1 cellular context compared by ENCODE assay signal in the genomic region with DNA sequence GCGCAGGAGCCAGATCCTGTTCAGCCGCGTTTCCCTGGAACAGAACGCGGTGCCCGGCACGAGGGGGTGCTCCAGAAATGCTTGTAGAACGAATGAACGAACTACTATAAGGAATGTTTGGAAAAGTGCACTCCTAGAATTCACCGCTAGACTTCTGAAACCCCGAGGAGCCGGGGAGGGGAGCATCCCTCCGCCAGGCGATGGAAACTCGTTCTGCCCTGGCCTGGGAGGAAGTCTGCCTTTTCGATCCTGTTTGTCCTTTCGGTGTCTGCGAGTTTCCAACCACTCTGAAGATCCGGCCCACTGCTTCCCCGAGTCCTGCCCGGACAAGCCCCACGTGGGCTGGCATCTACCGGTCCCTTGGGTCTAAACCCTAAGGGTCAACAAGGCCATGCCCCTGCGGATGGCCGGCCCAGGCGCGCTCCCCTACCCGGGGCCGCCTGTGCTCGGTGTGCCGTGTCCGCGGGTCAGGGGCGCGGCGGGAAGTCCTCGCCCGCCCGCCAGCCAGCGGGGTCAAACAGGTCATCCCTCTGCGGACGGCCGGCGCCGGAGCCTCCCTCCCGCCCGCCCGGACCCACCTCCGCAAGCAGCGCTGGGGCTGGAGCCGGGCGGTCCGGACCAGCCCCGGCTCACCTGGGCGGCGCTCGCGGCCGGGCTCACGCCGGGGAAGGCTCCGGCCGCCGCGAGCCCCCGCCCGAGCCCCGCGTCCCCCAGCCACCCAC.
TF ChIP-seq lines count a peak whose summit lies in the region.

No MANE protein-coding gene starts in this region.

TF ChIP-seq in HepG2, 621 proteins besides CTCF, POLR2A, EP300 and RAD21 (continued from another document and continues in another):
- TF ChIP-seq FUBP1 (CRISPR knock-in tag; IDR thresholded peaks at IDR 0.05; ENCODE audit: borderline replicate concordance): no peak
- TF ChIP-seq FOXJ3 (CRISPR knock-in tag; IDR thresholded peaks at IDR 0.05; ENCODE audit: borderline replicate concordance): no peak
- 0 out of 2 replicates have a peak, but pooled peaks have one; percentile 44 for TF ChIP-seq DMAP1 (CRISPR knock-in tag; IDR thresholded peaks at IDR 0.05)
- TF ChIP-seq CHCHD3 (CRISPR knock-in tag; IDR thresholded peaks at IDR 0.05): 0 out of 2 replicates have a peak, but pooled peaks have one; percentile 41
- peak; percentile 30 for TF ChIP-seq ZNF883 (CRISPR knock-in tag; IDR thresholded peaks at IDR 0.05; ENCODE audit: not compliant biosample characterization)
- TF ChIP-seq, protein P1, sequence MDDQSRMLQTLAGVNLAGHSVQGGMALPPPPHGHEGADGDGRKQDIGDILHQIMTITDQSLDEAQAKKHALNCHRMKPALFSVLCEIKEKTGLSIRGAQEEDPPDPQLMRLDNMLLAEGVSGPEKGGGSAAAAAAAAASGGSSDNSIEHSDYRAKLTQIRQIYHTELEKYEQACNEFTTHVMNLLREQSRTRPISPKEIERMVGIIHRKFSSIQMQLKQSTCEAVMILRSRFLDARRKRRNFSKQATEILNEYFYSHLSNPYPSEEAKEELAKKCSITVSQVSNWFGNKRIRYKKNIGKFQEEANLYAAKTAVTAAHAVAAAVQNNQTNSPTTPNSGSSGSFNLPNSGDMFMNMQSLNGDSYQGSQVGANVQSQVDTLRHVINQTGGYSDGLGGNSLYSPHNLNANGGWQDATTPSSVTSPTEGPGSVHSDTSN (CRISPR knock-in tag; IDR thresholded peaks at IDR 0.05; ENCODE audit: borderline replicate concordance): 0 out of 2 replicates have a peak, but pooled peaks have one; percentile 51
- TF ChIP-seq MXD1 (CRISPR knock-in tag; IDR thresholded peaks at IDR 0.05): peak; percentile 54
- no peak; the same call in 1 of the 2 replicates for TF ChIP-seq ZBTB25 (CRISPR knock-in tag; IDR thresholded peaks at IDR 0.05)
- TF ChIP-seq ZNF260 (CRISPR knock-in tag; IDR thresholded peaks at IDR 0.05; ENCODE audit: borderline replicate concordance, low read depth): no peak
- no peak for TF ChIP-seq FOSL2 (CRISPR knock-in tag; IDR thresholded peaks at IDR 0.05)
- TF ChIP-seq GABPB1 (CRISPR knock-in tag; IDR thresholded peaks at IDR 0.05): peak; percentile 31; the same call in 1 of the 2 replicates
- TF ChIP-seq, protein P2, sequence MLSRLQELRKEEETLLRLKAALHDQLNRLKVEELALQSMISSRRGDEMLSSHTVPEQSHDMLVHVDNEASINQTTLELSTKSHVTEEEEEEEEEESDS (CRISPR knock-in tag; IDR thresholded peaks at IDR 0.05; ENCODE audit: borderline replicate concordance): no peak
- no peak; the same call in 1 of the 2 replicates for TF ChIP-seq NCOA2 (CRISPR knock-in tag; IDR thresholded peaks at IDR 0.05)
- TF ChIP-seq ZNF17 (CRISPR knock-in tag; IDR thresholded peaks at IDR 0.05): no peak
- TF ChIP-seq, protein P3, sequence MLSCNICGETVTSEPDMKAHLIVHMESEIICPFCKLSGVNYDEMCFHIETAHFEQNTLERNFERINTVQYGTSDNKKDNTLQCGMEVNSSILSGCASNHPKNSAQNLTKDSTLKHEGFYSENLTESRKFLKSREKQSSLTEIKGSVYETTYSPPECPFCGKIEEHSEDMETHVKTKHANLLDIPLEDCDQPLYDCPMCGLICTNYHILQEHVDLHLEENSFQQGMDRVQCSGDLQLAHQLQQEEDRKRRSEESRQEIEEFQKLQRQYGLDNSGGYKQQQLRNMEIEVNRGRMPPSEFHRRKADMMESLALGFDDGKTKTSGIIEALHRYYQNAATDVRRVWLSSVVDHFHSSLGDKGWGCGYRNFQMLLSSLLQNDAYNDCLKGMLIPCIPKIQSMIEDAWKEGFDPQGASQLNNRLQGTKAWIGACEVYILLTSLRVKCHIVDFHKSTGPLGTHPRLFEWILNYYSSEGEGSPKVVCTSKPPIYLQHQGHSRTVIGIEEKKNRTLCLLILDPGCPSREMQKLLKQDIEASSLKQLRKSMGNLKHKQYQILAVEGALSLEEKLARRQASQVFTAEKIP (CRISPR knock-in tag; IDR thresholded peaks at IDR 0.05; ENCODE audit: borderline replicate concordance): no peak
- no peak for TF ChIP-seq CBX5 (CRISPR knock-in tag; IDR thresholded peaks at IDR 0.05; ENCODE audit: borderline replicate concordance)
- TF ChIP-seq ZMYM4 (CRISPR knock-in tag; IDR thresholded peaks at IDR 0.05): no peak
- TF ChIP-seq ZNF749 (CRISPR knock-in tag; IDR thresholded peaks at IDR 0.05; ENCODE audit: borderline replicate concordance): no peak
- TF ChIP-seq HDAC2 (CRISPR knock-in tag; IDR thresholded peaks at IDR 0.05): peak; percentile 54; the same call in 1 of the 2 replicates
- peak; percentile 56; the same call in 1 of the 2 replicates for TF ChIP-seq ARNT2 (CRISPR knock-in tag; IDR thresholded peaks at IDR 0.05; ENCODE audit: low read depth)
- TF ChIP-seq, protein P4, sequence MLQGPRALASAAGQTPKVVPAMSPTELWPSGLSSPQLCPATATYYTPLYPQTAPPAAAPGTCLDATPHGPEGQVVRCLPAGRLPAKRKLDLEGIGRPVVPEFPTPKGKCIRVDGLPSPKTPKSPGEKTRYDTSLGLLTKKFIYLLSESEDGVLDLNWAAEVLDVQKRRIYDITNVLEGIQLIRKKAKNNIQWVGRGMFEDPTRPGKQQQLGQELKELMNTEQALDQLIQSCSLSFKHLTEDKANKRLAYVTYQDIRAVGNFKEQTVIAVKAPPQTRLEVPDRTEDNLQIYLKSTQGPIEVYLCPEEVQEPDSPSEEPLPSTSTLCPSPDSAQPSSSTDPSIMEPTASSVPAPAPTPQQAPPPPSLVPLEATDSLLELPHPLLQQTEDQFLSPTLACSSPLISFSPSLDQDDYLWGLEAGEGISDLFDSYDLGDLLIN (CRISPR knock-in tag; IDR thresholded peaks at IDR 0.05; ENCODE audit: borderline replicate concordance): no peak
- no peak for TF ChIP-seq ADNP (CRISPR knock-in tag; IDR thresholded peaks at IDR 0.05)
- 0 out of 2 replicates have a peak, but pooled peaks have one; percentile 23 for TF ChIP-seq ZNF234 (CRISPR knock-in tag; conservative IDR thresholded peaks at IDR 0.05)
- no peak for TF ChIP-seq ZNF589 (CRISPR knock-in tag; conservative IDR thresholded peaks at IDR 0.05)
- TF ChIP-seq ZFP90 (CRISPR knock-in tag; IDR thresholded peaks at IDR 0.05; ENCODE audit: borderline replicate concordance): no peak
- no peak for TF ChIP-seq ZFP36L2 (CRISPR knock-in tag; IDR thresholded peaks at IDR 0.05)
- TF ChIP-seq, protein P5, sequence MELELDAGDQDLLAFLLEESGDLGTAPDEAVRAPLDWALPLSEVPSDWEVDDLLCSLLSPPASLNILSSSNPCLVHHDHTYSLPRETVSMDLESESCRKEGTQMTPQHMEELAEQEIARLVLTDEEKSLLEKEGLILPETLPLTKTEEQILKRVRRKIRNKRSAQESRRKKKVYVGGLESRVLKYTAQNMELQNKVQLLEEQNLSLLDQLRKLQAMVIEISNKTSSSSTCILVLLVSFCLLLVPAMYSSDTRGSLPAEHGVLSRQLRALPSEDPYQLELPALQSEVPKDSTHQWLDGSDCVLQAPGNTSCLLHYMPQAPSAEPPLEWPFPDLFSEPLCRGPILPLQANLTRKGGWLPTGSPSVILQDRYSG (CRISPR knock-in tag; IDR thresholded peaks at IDR 0.05): no peak
- TF ChIP-seq, protein P6, sequence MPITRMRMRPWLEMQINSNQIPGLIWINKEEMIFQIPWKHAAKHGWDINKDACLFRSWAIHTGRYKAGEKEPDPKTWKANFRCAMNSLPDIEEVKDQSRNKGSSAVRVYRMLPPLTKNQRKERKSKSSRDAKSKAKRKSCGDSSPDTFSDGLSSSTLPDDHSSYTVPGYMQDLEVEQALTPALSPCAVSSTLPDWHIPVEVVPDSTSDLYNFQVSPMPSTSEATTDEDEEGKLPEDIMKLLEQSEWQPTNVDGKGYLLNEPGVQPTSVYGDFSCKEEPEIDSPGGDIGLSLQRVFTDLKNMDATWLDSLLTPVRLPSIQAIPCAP (CRISPR knock-in tag; IDR thresholded peaks at IDR 0.05; ENCODE audit: low read depth): no peak
- peak; percentile 76; the same call in 1 of the 2 replicates for TF ChIP-seq ZSCAN12 (CRISPR knock-in tag; IDR thresholded peaks at IDR 0.05)
- TF ChIP-seq ZNF570 (CRISPR knock-in tag; IDR thresholded peaks at IDR 0.05; ENCODE audit: borderline replicate concordance): no peak
- TF ChIP-seq ZBTB39 (CRISPR knock-in tag; IDR thresholded peaks at IDR 0.05): no peak
- TF ChIP-seq KLF6 (CRISPR knock-in tag; IDR thresholded peaks at IDR 0.05): no peak
- TF ChIP-seq SALL2 (CRISPR knock-in tag; IDR thresholded peaks at IDR 0.05): no peak
- 0 out of 2 replicates have a peak, but pooled peaks have one; percentile 31 for TF ChIP-seq ZNF329 (CRISPR knock-in tag; IDR thresholded peaks at IDR 0.05; ENCODE audit: low read depth)
- no peak for TF ChIP-seq ZBTB10 (CRISPR knock-in tag; IDR thresholded peaks at IDR 0.05; ENCODE audit: borderline replicate concordance)
- no peak for TF ChIP-seq NFKBIZ (CRISPR knock-in tag; IDR thresholded peaks at IDR 0.05)
- TF ChIP-seq ZFP82 (CRISPR knock-in tag; IDR thresholded peaks at IDR 0.05; ENCODE audit: borderline replicate concordance): no peak
- TF ChIP-seq, protein P7, sequence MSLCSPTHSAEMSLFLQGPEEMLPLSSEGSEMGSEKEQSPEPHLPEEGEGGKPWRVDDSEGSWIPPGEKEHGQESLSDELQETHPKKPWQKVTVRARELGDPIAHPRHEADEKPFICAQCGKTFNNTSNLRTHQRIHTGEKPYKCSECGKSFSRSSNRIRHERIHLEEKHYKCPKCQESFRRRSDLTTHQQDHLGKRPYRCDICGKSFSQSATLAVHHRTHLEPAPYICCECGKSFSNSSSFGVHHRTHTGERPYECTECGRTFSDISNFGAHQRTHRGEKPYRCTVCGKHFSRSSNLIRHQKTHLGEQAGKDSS (CRISPR knock-in tag; IDR thresholded peaks at IDR 0.05; ENCODE audit: borderline replicate concordance, low read depth): no peak
- TF ChIP-seq ARHGAP35 (CRISPR knock-in tag; IDR thresholded peaks at IDR 0.05; ENCODE audit: borderline replicate concordance): no peak
- TF ChIP-seq MBD4 (IDR thresholded peaks at IDR 0.05; ENCODE audit: borderline replicate concordance, low read length): no peak
- no peak for TF ChIP-seq FOXC1 (CRISPR knock-in tag; IDR thresholded peaks at IDR 0.05; ENCODE audit: borderline replicate concordance)
- TF ChIP-seq ATF7-NPFF (CRISPR knock-in tag; IDR thresholded peaks at IDR 0.05; ENCODE audit: low read depth): peak; percentile 5
- no peak for TF ChIP-seq ZNF30 (CRISPR knock-in tag; IDR thresholded peaks at IDR 0.05)
